In genomic region chr16:85569615-85570212, GRCh38 we compare ENCODE assay signal across 8 cellular contexts. TPM values are rescaled to one million over a fixed set of nuclear protein-coding genes. Genes with fewer than 3 reads are reported as not detected.
DNase-seq lines count a peak whose midpoint lies in the region; ATAC-seq, FAIRE-seq and TF ChIP-seq lines count a peak whose summit lies in the region.

No MANE protein-coding gene starts in this region.

- peak; percentile 64 for ATAC-seq in GM21423 (IDR thresholded peaks at IDR 0.05; ENCODE audit: unreplicated experiment)

- intact Hi-C loops in colonic mucosa (cut with DNase I) = loop anchor here (5.0 kb wide), 1 partner anchor 38 kb away; no protein-coding TSS in a partner anchor

- CTCF ChIA-PET in GM10248 (lab: Yijun Ruan, JAX) = interaction anchor here (1.4 to 5.7 kb wide), 5 partner anchors 11 to 147 kb away, joined by 3 to 35 read pairs (median 20); no protein-coding TSS in a partner anchor

- TF ChIP-seq CTCF in GM10248 (IDR thresholded peaks at IDR 0.05; ENCODE audit: control extremely low read depth, extremely low read depth, low read depth, missing control alignments) = no peak
- TF ChIP-seq CTCF in colonic mucosa (IDR thresholded peaks at IDR 0.05) = no peak

- peak overlapping the region; percentile 16 to 73 for H3K9ac ChIP-seq in colonic mucosa (ENCODE audit: low read depth in 2 of 2, low read length in 2 of 2)

- no peaks in the 10 kb centered on the region for H3K27me3 ChIP-seq in colonic mucosa

- no peak for FAIRE-seq in H54 (lab: Jason Lieb, UNC)

- H3K27ac ChIP-seq in colonic mucosa (no peak overlapping the region), skin epidermis (peak overlapping the region in 15 of 21 experiments; percentile 4 to 80 (median 40))

- H3K4me1 ChIP-seq in colonic mucosa = peaks cover 55% of the 10 kb centered on the region

- TF ChIP-seq POLR2A in H54 (IDR thresholded peaks at IDR 0.05; ENCODE audit: low read depth, low read length) = no peak

- H3K4me3 ChIP-seq in colonic mucosa (no peak overlapping the region), skin epidermis (no peak overlapping the region)

- H3K9me3 ChIP-seq in colonic mucosa = no peaks in the 10 kb centered on the region

- peak; percentile 90 for DNase-seq in GM10248 (ENCODE audit: extremely low spot score)
- DNase-seq in HUDEP-2 (lab: John Stamatoyannopoulos, UW; ENCODE audit: unreplicated experiment in 76 of 76) = peak in 48 of 76 experiments; percentile 16 to 83 (median 45)
- peak; percentile 61 to 72 for DNase-seq in SHP77 (lab: John Stamatoyannopoulos, UW)
- no peak for DNase-seq in colonic mucosa
- no peak for DNase-seq in H54 (ENCODE audit: insufficient read length, low spot score)
- DNase-seq in NCI-H524 treated with DMSO at 0.1 percent for 48 hours (lab: John Stamatoyannopoulos, UW) = no peak

- H3K36me3 ChIP-seq in colonic mucosa = no peaks in the 10 kb centered on the region

- POLR2A ChIA-PET in GM10248 (lab: Yijun Ruan, JAX) = interaction anchor here (0.6 to 1.5 kb wide), 3 partner anchors 10 to 15 kb away, joined by 3 to 6 read pairs (median 4); no protein-coding TSS in a partner anchor

RNA-seq across cellular contexts. Expression of gene GSE1, which starts 43.4 kb away (rescaled TPM):
- 100 to 1,000 TPM in 1 of 2 donors, 10 to 100 TPM in 1; 79.2 to 103 TPM for total RNA-seq in colonic mucosa

Comparison
In these comparisons a context has a peak if more than half of its experiments do, and no peak if none do; other contexts are left out.
1. DNase-seq: peak in GM10248 (single experiment), HUDEP-2 (48 of 76) and SHP77 (2 of 2); none in colonic mucosa (single experiment), H54 (single experiment) and NCI-H524 treated with DMSO at 0.1 percent for 48 hours (single experiment).